1 cellular context compared by ENCODE assay signal in genomic region chr3:120418866-120419490, GRCh38.
TF ChIP-seq lines count a peak whose summit lies in the region.

No MANE protein-coding gene starts in this region.

TF ChIP-seq in K562, 482 proteins besides CTCF, POLR2A, EP300 and RAD21 (continued from another document and continues in another):
- no peak for TF ChIP-seq HINFP (tag; conservative IDR thresholded peaks at IDR 0.05; ENCODE audit: low read depth)
- no peak for TF ChIP-seq CTCFL (IDR thresholded peaks at IDR 0.05; ENCODE audit: borderline replicate concordance, insufficient read depth, low read depth, low read length, poor library complexity, severe bottlenecking)
- no peak for TF ChIP-seq ZBTB11 (CRISPR knock-in tag; IDR thresholded peaks at IDR 0.05)
- no peak for TF ChIP-seq ATF7 (IDR thresholded peaks at IDR 0.05)
- no peak for TF ChIP-seq CUX1 (CRISPR knock-in tag; IDR thresholded peaks at IDR 0.05)
- no peak for TF ChIP-seq TRIM28 (IDR thresholded peaks at IDR 0.05)
- no peak for TF ChIP-seq SRSF7 (optimal IDR thresholded peaks at IDR 0.05; ENCODE audit: low read depth, low read length)
- no peak for TF ChIP-seq FOS (IDR thresholded peaks at IDR 0.05; ENCODE audit: extremely low read depth, insufficient read length)
- TF ChIP-seq ELF4 (CRISPR knock-in tag; IDR thresholded peaks at IDR 0.05) = no peak
- no peak for TF ChIP-seq GATAD2A (IDR thresholded peaks at IDR 0.05)
- TF ChIP-seq STAT5A (IDR thresholded peaks at IDR 0.05; ENCODE audit: borderline replicate concordance, low read length) = no peak
- no peak for TF ChIP-seq ESRRA (IDR thresholded peaks at IDR 0.05; ENCODE audit: borderline replicate concordance, low read depth)
- no peak for TF ChIP-seq BCL6 (CRISPR knock-in tag; IDR thresholded peaks at IDR 0.05)
- no peak for TF ChIP-seq EHMT2 (IDR thresholded peaks at IDR 0.05)
- TF ChIP-seq ZKSCAN8 (CRISPR knock-in tag; IDR thresholded peaks at IDR 0.05) = no peak
- TF ChIP-seq PTTG1 (tag; IDR thresholded peaks at IDR 0.05; ENCODE audit: low read depth) = no peak
- no peak for TF ChIP-seq ZNF277 (CRISPR knock-in tag; IDR thresholded peaks at IDR 0.05; ENCODE audit: borderline replicate concordance)
- no peak for TF ChIP-seq GTF2B (IDR thresholded peaks at IDR 0.05; ENCODE audit: extremely low read depth, insufficient read length)
- no peak for TF ChIP-seq NELFE (IDR thresholded peaks at IDR 0.05; ENCODE audit: insufficient read depth, insufficient read length)
- TF ChIP-seq NFATC3 (IDR thresholded peaks at IDR 0.05) = no peak
- TF ChIP-seq ETS1 (conservative IDR thresholded peaks at IDR 0.05; ENCODE audit: control insufficient read depth, low read depth, low read length) = no peak
- no peak for TF ChIP-seq SMARCA4 (IDR thresholded peaks at IDR 0.05)
- peak; percentile 6 for TF ChIP-seq MEIS2 (IDR thresholded peaks at IDR 0.05; ENCODE audit: partially characterized antibody)
- TF ChIP-seq NCOA4 (IDR thresholded peaks at IDR 0.05; ENCODE audit: partially characterized antibody) = no peak
- TF ChIP-seq GABPA (tag; conservative IDR thresholded peaks at IDR 0.05; ENCODE audit: low read depth) = no peak
- no peak for TF ChIP-seq NBN (IDR thresholded peaks at IDR 0.05; ENCODE audit: low read depth)
- no peak for TF ChIP-seq FOXK1 (CRISPR knock-in tag; IDR thresholded peaks at IDR 0.05; ENCODE audit: borderline replicate concordance)
- TF ChIP-seq BDP1 (IDR thresholded peaks at IDR 0.05; ENCODE audit: insufficient read depth, insufficient read length) = no peak
- no peak for TF ChIP-seq FOXK2 (conservative IDR thresholded peaks at IDR 0.05 in 1 of 2, IDR thresholded peaks at IDR 0.05 in 1 of 2; ENCODE audit: low read depth in 2 of 2)
- TF ChIP-seq EGR1 (conservative IDR thresholded peaks at IDR 0.05) = no peak
- TF ChIP-seq FOSL1 (tag; conservative IDR thresholded peaks at IDR 0.05) = no peak
- peak; percentile 49; the same call in 1 of the 2 replicates for TF ChIP-seq VEZF1 (CRISPR knock-in tag; IDR thresholded peaks at IDR 0.05)
- TF ChIP-seq ZFX (CRISPR knock-in tag; IDR thresholded peaks at IDR 0.05) = no peak
- no peak for TF ChIP-seq THAP12 (CRISPR knock-in tag; IDR thresholded peaks at IDR 0.05)
- no peak for TF ChIP-seq AFF4 (CRISPR knock-in tag; IDR thresholded peaks at IDR 0.05)
- TF ChIP-seq MED1 (CRISPR knock-in tag; IDR thresholded peaks at IDR 0.05; ENCODE audit: borderline replicate concordance) = no peak
